In genomic region chr18:47912794-47913594, GRCh38 we compare ENCODE assay signal across 1 cellular context.
TF ChIP-seq lines count a peak whose summit lies in the region.

No MANE protein-coding gene starts in this region.

TF ChIP-seq in GM23338, 12 proteins besides CTCF, POLR2A, EP300 and RAD21 (continued from another document):
- TF ChIP-seq ZNF462 (CRISPR knock-in tag; IDR thresholded peaks at IDR 0.05) (no peak), STAT1 (IDR thresholded peaks at IDR 0.05; ENCODE audit: unreplicated experiment) (no peak), ZNF331 (CRISPR knock-in tag; IDR thresholded peaks at IDR 0.05; ENCODE audit: low read depth) (no peak)
- TF ChIP-seq, protein P1, sequence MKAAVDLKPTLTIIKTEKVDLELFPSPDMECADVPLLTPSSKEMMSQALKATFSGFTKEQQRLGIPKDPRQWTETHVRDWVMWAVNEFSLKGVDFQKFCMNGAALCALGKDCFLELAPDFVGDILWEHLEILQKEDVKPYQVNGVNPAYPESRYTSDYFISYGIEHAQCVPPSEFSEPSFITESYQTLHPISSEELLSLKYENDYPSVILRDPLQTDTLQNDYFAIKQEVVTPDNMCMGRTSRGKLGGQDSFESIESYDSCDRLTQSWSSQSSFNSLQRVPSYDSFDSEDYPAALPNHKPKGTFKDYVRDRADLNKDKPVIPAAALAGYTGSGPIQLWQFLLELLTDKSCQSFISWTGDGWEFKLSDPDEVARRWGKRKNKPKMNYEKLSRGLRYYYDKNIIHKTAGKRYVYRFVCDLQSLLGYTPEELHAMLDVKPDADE (IDR thresholded peaks at IDR 0.05), result no peak
